ENCODE assay signal across 1 cellular context in the genomic region with DNA sequence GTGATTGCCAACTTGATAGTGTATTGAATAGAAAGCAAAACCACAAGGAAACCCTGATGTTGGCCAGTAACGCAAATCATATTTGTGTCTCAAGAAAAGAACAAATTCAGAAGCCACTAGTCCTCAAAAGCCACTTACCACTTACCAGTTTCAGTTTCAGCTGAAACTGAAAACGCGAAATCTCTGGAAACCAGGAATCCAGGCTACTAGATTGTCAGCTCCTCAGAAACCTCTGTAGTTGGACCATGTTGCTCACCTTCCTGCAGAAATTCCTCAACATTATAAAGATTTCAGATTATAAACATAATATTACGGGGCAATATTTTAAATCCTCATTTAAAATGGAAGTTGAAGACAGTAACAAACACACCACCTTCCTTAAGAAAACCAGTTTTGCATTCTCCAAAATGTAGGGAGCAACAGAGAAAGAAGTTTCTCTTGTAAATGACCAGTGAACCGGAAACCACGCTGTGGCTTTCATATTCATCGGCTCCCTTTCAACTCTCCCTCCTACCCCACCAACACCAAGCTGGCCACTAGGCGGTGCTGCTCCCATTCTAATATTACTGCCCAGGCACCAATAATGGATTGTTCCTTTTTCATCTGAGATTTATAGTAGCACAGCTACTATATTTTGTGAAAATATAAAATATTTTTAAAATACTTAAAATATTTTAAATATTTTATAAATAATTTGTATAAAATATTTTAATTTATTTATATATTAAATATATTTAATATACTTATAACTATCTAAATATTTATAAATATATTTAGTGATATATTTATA.
A peak's percentile ranks its signal among the peaks of the same experiment; 100 is the strongest.
TF ChIP-seq lines count a peak whose summit lies in the region.

No MANE protein-coding gene starts in this region.

TF ChIP-seq in HEK293, 187 proteins besides CTCF, POLR2A, EP300 and RAD21 (continued from another document and continues in another):
- TF ChIP-seq, protein P1, sequence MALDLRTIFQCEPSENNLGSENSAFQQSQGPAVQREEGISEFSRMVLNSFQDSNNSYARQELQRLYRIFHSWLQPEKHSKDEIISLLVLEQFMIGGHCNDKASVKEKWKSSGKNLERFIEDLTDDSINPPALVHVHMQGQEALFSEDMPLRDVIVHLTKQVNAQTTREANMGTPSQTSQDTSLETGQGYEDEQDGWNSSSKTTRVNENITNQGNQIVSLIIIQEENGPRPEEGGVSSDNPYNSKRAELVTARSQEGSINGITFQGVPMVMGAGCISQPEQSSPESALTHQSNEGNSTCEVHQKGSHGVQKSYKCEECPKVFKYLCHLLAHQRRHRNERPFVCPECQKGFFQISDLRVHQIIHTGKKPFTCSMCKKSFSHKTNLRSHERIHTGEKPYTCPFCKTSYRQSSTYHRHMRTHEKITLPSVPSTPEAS (tag by site-specific recombination; IDR thresholded peaks at IDR 0.05), result no peak
- TF ChIP-seq ZNF777 (tag by site-specific recombination; IDR thresholded peaks at IDR 0.05; ENCODE audit: borderline replicate concordance) (no peak), REPIN1 (tag by site-specific recombination; IDR thresholded peaks at IDR 0.05; ENCODE audit: low read depth) (no peak), SETDB1 (IDR thresholded peaks at IDR 0.05; ENCODE audit: insufficient read length, low read length) (no peak), OVOL3 (tag by site-specific recombination; IDR thresholded peaks at IDR 0.05) (no peak), ZNF10 (tag by site-specific recombination; IDR thresholded peaks at IDR 0.05) (no peak), ZNF175 (tag by site-specific recombination; IDR thresholded peaks at IDR 0.05) (no peak), ZFP37 (tag by site-specific recombination; IDR thresholded peaks at IDR 0.05) (peak; percentile 61; the same call in 1 of the 2 replicates), ZNF335 (tag by site-specific recombination; conservative IDR thresholded peaks at IDR 0.05) (no peak), MYNN (tag by site-specific recombination; IDR thresholded peaks at IDR 0.05; ENCODE audit: borderline replicate concordance) (no peak), ZNF561 (tag by site-specific recombination; IDR thresholded peaks at IDR 0.05; ENCODE audit: borderline replicate concordance) (0 out of 2 replicates have a peak, but pooled peaks have one; percentile 27), PRDM1 (tag by site-specific recombination; IDR thresholded peaks at IDR 0.05) (peak; percentile 93), ZNF596 (tag by site-specific recombination; IDR thresholded peaks at IDR 0.05) (no peak), ZNF473 (tag by site-specific recombination; IDR thresholded peaks at IDR 0.05) (no peak), ZNF350 (tag by site-specific recombination; IDR thresholded peaks at IDR 0.05) (no peak), GLIS2 (tag by site-specific recombination; IDR thresholded peaks at IDR 0.05) (no peak), ZNF133 (tag by site-specific recombination; IDR thresholded peaks at IDR 0.05) (no peak), ZNF423 (tag by site-specific recombination; IDR thresholded peaks at IDR 0.05) (no peak), SCRT2 (tag by site-specific recombination; IDR thresholded peaks at IDR 0.05) (no peak), ZFP3 (tag by site-specific recombination; IDR thresholded peaks at IDR 0.05; ENCODE audit: low read depth) (no peak), ZNF701 (tag by site-specific recombination; IDR thresholded peaks at IDR 0.05) (no peak)
- TF ChIP-seq, protein P2, sequence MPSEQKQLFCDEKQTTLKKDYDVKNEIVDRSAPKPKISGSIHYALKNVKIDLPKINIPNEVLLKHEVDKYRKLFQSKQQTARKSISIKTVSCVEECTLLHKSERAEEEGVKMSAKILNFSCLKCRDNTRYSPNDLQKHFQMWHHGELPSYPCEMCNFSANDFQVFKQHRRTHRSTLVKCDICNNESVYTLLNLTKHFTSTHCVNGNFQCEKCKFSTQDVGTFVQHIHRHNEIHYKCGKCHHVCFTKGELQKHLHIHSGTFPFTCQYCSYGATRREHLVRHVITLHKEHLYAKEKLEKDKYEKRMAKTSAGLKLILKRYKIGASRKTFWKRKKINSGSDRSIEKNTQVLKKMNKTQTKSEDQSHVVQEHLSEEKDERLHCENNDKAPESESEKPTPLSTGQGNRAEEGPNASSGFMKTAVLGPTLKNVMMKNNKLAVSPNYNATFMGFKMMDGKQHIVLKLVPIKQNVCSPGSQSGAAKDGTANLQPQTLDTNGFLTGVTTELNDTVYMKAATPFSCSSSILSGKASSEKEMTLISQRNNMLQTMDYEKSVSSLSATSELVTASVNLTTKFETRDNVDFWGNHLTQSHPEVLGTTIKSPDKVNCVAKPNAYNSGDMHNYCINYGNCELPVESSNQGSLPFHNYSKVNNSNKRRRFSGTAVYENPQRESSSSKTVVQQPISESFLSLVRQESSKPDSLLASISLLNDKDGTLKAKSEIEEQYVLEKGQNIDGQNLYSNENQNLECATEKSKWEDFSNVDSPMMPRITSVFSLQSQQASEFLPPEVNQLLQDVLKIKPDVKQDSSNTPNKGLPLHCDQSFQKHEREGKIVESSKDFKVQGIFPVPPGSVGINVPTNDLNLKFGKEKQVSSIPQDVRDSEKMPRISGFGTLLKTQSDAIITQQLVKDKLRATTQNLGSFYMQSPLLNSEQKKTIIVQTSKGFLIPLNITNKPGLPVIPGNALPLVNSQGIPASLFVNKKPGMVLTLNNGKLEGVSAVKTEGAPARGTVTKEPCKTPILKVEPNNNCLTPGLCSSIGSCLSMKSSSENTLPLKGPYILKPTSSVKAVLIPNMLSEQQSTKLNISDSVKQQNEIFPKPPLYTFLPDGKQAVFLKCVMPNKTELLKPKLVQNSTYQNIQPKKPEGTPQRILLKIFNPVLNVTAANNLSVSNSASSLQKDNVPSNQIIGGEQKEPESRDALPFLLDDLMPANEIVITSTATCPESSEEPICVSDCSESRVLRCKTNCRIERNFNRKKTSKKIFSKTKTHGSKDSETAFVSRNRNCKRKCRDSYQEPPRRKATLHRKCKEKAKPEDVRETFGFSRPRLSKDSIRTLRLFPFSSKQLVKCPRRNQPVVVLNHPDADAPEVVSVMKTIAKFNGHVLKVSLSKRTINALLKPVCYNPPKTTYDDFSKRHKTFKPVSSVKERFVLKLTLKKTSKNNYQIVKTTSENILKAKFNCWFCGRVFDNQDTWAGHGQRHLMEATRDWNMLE (tag by site-specific recombination; conservative IDR thresholded peaks at IDR 0.05; ENCODE audit: low read depth), result 0 out of 2 replicates have a peak, but pooled peaks have one; percentile 25
- TF ChIP-seq, protein P3, sequence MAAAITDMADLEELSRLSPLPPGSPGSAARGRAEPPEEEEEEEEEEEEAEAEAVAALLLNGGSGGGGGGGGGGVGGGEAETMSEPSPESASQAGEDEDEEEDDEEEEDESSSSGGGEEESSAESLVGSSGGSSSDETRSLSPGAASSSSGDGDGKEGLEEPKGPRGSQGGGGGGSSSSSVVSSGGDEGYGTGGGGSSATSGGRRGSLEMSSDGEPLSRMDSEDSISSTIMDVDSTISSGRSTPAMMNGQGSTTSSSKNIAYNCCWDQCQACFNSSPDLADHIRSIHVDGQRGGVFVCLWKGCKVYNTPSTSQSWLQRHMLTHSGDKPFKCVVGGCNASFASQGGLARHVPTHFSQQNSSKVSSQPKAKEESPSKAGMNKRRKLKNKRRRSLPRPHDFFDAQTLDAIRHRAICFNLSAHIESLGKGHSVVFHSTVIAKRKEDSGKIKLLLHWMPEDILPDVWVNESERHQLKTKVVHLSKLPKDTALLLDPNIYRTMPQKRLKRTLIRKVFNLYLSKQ (tag by site-specific recombination; IDR thresholded peaks at IDR 0.05; ENCODE audit: borderline replicate concordance), result no peak
- TF ChIP-seq, protein P4, sequence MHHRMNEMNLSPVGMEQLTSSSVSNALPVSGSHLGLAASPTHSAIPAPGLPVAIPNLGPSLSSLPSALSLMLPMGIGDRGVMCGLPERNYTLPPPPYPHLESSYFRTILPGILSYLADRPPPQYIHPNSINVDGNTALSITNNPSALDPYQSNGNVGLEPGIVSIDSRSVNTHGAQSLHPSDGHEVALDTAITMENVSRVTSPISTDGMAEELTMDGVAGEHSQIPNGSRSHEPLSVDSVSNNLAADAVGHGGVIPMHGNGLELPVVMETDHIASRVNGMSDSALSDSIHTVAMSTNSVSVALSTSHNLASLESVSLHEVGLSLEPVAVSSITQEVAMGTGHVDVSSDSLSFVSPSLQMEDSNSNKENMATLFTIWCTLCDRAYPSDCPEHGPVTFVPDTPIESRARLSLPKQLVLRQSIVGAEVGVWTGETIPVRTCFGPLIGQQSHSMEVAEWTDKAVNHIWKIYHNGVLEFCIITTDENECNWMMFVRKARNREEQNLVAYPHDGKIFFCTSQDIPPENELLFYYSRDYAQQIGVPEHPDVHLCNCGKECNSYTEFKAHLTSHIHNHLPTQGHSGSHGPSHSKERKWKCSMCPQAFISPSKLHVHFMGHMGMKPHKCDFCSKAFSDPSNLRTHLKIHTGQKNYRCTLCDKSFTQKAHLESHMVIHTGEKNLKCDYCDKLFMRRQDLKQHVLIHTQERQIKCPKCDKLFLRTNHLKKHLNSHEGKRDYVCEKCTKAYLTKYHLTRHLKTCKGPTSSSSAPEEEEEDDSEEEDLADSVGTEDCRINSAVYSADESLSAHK (tag by site-specific recombination; IDR thresholded peaks at IDR 0.05), result no peak
- TF ChIP-seq, protein P5, sequence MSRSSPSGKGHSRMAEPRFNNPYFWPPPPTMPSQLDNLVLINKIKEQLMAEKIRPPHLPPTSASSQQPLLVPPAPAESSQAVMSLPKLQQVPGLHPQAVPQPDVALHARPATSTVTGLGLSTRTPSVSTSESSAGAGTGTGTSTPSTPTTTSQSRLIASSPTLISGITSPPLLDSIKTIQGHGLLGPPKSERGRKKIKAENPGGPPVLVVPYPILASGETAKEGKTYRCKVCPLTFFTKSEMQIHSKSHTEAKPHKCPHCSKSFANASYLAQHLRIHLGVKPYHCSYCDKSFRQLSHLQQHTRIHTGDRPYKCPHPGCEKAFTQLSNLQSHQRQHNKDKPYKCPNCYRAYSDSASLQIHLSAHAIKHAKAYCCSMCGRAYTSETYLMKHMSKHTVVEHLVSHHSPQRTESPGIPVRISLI (tag by site-specific recombination; IDR thresholded peaks at IDR 0.05), result no peak
- TF ChIP-seq, protein P6, sequence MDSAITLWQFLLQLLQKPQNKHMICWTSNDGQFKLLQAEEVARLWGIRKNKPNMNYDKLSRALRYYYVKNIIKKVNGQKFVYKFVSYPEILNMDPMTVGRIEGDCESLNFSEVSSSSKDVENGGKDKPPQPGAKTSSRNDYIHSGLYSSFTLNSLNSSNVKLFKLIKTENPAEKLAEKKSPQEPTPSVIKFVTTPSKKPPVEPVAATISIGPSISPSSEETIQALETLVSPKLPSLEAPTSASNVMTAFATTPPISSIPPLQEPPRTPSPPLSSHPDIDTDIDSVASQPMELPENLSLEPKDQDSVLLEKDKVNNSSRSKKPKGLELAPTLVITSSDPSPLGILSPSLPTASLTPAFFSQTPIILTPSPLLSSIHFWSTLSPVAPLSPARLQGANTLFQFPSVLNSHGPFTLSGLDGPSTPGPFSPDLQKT (IDR thresholded peaks at IDR 0.05; ENCODE audit: borderline replicate concordance, low read depth, low read length), result no peak
- TF ChIP-seq, protein P7, sequence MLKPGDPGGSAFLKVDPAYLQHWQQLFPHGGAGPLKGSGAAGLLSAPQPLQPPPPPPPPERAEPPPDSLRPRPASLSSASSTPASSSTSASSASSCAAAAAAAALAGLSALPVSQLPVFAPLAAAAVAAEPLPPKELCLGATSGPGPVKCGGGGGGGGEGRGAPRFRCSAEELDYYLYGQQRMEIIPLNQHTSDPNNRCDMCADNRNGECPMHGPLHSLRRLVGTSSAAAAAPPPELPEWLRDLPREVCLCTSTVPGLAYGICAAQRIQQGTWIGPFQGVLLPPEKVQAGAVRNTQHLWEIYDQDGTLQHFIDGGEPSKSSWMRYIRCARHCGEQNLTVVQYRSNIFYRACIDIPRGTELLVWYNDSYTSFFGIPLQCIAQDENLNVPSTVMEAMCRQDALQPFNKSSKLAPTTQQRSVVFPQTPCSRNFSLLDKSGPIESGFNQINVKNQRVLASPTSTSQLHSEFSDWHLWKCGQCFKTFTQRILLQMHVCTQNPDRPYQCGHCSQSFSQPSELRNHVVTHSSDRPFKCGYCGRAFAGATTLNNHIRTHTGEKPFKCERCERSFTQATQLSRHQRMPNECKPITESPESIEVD (tag by site-specific recombination; IDR thresholded peaks at IDR 0.05), result peak; percentile 50
- TF ChIP-seq, protein P8, sequence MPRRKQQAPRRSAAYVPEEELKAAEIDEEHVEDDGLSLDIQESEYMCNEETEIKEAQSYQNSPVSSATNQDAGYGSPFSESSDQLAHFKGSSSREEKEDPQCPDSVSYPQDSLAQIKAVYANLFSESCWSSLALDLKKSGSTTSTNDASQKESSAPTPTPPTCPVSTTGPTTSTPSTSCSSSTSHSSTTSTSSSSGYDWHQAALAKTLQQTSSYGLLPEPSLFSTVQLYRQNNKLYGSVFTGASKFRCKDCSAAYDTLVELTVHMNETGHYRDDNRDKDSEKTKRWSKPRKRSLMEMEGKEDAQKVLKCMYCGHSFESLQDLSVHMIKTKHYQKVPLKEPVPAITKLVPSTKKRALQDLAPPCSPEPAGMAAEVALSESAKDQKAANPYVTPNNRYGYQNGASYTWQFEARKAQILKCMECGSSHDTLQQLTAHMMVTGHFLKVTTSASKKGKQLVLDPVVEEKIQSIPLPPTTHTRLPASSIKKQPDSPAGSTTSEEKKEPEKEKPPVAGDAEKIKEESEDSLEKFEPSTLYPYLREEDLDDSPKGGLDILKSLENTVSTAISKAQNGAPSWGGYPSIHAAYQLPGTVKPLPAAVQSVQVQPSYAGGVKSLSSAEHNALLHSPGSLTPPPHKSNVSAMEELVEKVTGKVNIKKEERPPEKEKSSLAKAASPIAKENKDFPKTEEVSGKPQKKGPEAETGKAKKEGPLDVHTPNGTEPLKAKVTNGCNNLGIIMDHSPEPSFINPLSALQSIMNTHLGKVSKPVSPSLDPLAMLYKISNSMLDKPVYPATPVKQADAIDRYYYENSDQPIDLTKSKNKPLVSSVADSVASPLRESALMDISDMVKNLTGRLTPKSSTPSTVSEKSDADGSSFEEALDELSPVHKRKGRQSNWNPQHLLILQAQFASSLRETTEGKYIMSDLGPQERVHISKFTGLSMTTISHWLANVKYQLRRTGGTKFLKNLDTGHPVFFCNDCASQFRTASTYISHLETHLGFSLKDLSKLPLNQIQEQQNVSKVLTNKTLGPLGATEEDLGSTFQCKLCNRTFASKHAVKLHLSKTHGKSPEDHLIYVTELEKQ (tag by site-specific recombination; IDR thresholded peaks at IDR 0.05; ENCODE audit: borderline replicate concordance), result no peak
- TF ChIP-seq, protein P9, sequence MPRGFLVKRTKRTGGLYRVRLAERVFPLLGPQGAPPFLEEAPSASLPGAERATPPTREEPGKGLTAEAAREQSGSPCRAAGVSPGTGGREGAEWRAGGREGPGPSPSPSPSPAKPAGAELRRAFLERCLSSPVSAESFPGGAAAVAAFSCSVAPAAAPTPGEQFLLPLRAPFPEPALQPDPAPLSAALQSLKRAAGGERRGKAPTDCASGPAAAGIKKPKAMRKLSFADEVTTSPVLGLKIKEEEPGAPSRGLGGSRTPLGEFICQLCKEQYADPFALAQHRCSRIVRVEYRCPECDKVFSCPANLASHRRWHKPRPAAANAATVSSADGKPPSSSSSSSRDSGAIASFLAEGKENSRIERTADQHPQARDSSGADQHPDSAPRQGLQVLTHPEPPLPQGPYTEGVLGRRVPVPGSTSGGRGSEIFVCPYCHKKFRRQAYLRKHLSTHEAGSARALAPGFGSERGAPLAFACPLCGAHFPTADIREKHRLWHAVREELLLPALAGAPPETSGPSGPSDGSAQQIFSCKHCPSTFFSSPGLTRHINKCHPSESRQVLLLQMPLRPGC (tag by site-specific recombination; IDR thresholded peaks at IDR 0.05), result peak; percentile 31; the same call in 1 of the 2 replicates
